Comparison of ENCODE assay signal across 1 cellular context in genomic region chr1:91805343-91805801, GRCh38.
TF ChIP-seq lines count a peak whose summit lies in the region.

No MANE protein-coding gene starts in this region.

TF ChIP-seq in WTC11, 78 proteins besides CTCF, POLR2A, EP300 and RAD21 (continued from another document):
- TF ChIP-seq HMGXB4 (CRISPR knock-in tag; IDR thresholded peaks at IDR 0.05): no peak
- TF ChIP-seq, protein P1, sequence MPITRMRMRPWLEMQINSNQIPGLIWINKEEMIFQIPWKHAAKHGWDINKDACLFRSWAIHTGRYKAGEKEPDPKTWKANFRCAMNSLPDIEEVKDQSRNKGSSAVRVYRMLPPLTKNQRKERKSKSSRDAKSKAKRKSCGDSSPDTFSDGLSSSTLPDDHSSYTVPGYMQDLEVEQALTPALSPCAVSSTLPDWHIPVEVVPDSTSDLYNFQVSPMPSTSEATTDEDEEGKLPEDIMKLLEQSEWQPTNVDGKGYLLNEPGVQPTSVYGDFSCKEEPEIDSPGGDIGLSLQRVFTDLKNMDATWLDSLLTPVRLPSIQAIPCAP (CRISPR knock-in tag; IDR thresholded peaks at IDR 0.05): no peak
- no peak for TF ChIP-seq RORB (CRISPR knock-in tag; IDR thresholded peaks at IDR 0.05)
- TF ChIP-seq ZNF671 (CRISPR knock-in tag; IDR thresholded peaks at IDR 0.05): no peak
- TF ChIP-seq MXD4 (CRISPR knock-in tag; IDR thresholded peaks at IDR 0.05; ENCODE audit: borderline replicate concordance): no peak
- TF ChIP-seq GRHL2 (CRISPR knock-in tag; IDR thresholded peaks at IDR 0.05; ENCODE audit: insufficient replicate concordance, severe bottlenecking): no peak
- TF ChIP-seq ATF1 (CRISPR knock-in tag; IDR thresholded peaks at IDR 0.05): no peak
- no peak for TF ChIP-seq ZNF317 (CRISPR knock-in tag; IDR thresholded peaks at IDR 0.05; ENCODE audit: borderline replicate concordance, low read depth)
- TF ChIP-seq EMX1 (CRISPR knock-in tag; IDR thresholded peaks at IDR 0.05): no peak
- TF ChIP-seq TEAD4 (CRISPR knock-in tag; IDR thresholded peaks at IDR 0.05): no peak
